Comparison of ENCODE assay signal across 1 cellular context in the genomic region with DNA sequence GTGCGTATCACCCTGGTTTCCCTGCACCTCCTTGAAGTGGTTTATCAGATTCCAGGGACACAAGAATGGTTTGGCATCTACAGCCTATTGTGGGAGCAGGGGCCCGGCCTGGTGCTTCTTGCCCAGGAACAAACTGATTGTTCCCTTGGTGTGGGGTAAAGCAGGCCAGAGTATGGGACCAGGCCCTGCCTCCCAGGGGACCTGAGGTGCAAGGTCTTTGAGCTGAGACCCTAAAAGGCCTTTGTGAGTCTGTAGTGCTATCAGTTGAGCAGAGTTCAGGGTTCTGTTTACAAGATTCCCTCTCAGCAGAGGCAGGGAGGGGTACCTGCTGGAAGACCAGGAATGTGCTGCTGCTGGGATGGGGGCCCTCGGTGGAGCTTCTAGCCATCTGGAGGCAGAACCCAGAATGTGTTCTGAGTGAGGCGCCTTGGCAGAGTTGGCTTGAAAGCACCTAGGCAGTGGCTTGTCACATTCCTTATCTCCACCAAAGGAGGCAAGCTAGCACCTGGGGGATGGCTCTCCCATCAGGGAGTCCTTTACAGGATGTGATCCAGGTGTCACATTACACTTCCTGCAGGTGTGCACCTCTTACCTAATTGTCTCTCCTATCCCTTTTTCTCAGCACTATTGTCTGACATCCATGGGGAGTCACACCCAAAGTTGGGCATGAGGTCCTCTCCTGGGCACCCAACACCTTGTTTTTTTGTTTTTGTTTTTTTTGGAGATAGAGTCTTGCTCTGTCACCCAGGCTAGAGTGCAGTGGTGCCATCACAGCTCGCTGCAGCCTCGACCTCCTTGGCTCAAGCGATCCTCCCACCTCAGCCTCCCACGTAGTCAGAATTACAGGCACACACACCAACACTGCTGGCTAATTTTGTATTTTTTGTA.
TF ChIP-seq lines count a peak whose summit lies in the region.

No MANE protein-coding gene starts in this region.

TF ChIP-seq in H1, 55 proteins besides CTCF, POLR2A, EP300 and RAD21 (continues in another document):
- TF ChIP-seq SP1 (IDR thresholded peaks at IDR 0.05; ENCODE audit: low read depth, low read length) (0 out of 2 replicates have a peak, but pooled peaks have one; percentile 68), TBP (IDR thresholded peaks at IDR 0.05; ENCODE audit: low read depth, low read length) (no peak; the same call in 1 of the 2 replicates), EZH2 (IDR thresholded peaks at IDR 0.05; ENCODE audit: low read depth, low read length, severe bottlenecking) (no peak), CEBPB (IDR thresholded peaks at IDR 0.05; ENCODE audit: low read depth, low read length) (no peak), SAP30 (IDR thresholded peaks at IDR 0.05; ENCODE audit: insufficient read depth, insufficient replicate concordance, low read length) (peak; percentile 29), MAX (IDR thresholded peaks at IDR 0.05) (no peak; the same call in 1 of the 2 replicates), TAF7 (optimal IDR thresholded peaks at IDR 0.05; ENCODE audit: borderline replicate concordance, low read depth, low read length) (no peak), JUND (IDR thresholded peaks at IDR 0.05; ENCODE audit: low read length) (no peak), KDM1A (IDR thresholded peaks at IDR 0.05; ENCODE audit: borderline replicate concordance, low read length) (peak; percentile 42; the same call in 1 of the 2 replicates), SP2 (IDR thresholded peaks at IDR 0.05; ENCODE audit: low read length) (no peak), ASH2L (IDR thresholded peaks at IDR 0.05; ENCODE audit: low read length) (no peak), GTF2F1 (IDR thresholded peaks at IDR 0.05; ENCODE audit: borderline replicate concordance, low read depth, low read length) (no peak), TCF12 (IDR thresholded peaks at IDR 0.05; ENCODE audit: low read depth, low read length) (peak; percentile 97), TAF1 (IDR thresholded peaks at IDR 0.05; ENCODE audit: low read depth, low read length) (peak; percentile 58), SIX5 (IDR thresholded peaks at IDR 0.05; ENCODE audit: low read depth, low read length) (0 out of 2 replicates have a peak, but pooled peaks have one; percentile 14), CBX5 (IDR thresholded peaks at IDR 0.05; ENCODE audit: low read depth, low read length) (no peak), TEAD4 (IDR thresholded peaks at IDR 0.05; ENCODE audit: low read depth, low read length) (peak; percentile 74; the same call in 1 of the 2 replicates), RNF2 (IDR thresholded peaks at IDR 0.05; ENCODE audit: borderline replicate concordance, low read depth, low read length, missing control alignments, poor library complexity, severe bottlenecking) (no peak), SIRT6 (IDR thresholded peaks at IDR 0.05; ENCODE audit: low read length) (no peak), RFX5 (IDR thresholded peaks at IDR 0.05; ENCODE audit: borderline replicate concordance, low read depth, low read length) (no peak), FOSL1 (IDR thresholded peaks at IDR 0.05; ENCODE audit: insufficient read depth, low read depth, low read length) (no peak), HDAC6 (IDR thresholded peaks at IDR 0.05; ENCODE audit: low read depth, low read length) (no peak), BCL11A (IDR thresholded peaks at IDR 0.05; ENCODE audit: low read depth in 2 of 2, low read length in 2 of 2) (no peak), CREB1 (IDR thresholded peaks at IDR 0.05) (0 out of 2 replicates have a peak, but pooled peaks have one; percentile 16), MAFK (IDR thresholded peaks at IDR 0.05; ENCODE audit: low read depth, low read length) (no peak), SRF (IDR thresholded peaks at IDR 0.05; ENCODE audit: low read depth, low read length) (no peak), POU5F1 (IDR thresholded peaks at IDR 0.05; ENCODE audit: low read depth, low read length) (no peak), NANOG (IDR thresholded peaks at IDR 0.05; ENCODE audit: insufficient read depth, low read depth, low read length, poor library complexity, severe bottlenecking) (peak; percentile 39), CHD7 (IDR thresholded peaks at IDR 0.05; ENCODE audit: insufficient replicate concordance, low read length) (peak; percentile 54), E2F6 (IDR thresholded peaks at IDR 0.05) (0 out of 2 replicates have a peak, but pooled peaks have one; percentile 11), POLR2AphosphoS5 (IDR thresholded peaks at IDR 0.05; ENCODE audit: low read depth, low read length) (no peak), SIN3A (conservative IDR thresholded peaks at IDR 0.05 in 1 of 2, IDR thresholded peaks at IDR 0.05 in 1 of 2; ENCODE audit: low read depth in 1 of 2, low read length in 2 of 2) (peak in 1 of 2 experiments; percentile 56; a peak in 1 of 4 replicates), BACH1 (IDR thresholded peaks at IDR 0.05; ENCODE audit: low read length) (no peak), ZNF274 (IDR thresholded peaks at IDR 0.05; ENCODE audit: borderline replicate concordance, extremely low read depth, low read length) (no peak), RBBP5 (IDR thresholded peaks at IDR 0.05; ENCODE audit: borderline replicate concordance, low read depth, low read length) (no peak), SP4 (IDR thresholded peaks at IDR 0.05; ENCODE audit: low read length) (peak; percentile 20; the same call in 1 of the 2 replicates), KDM5A (IDR thresholded peaks at IDR 0.05; ENCODE audit: low read length) (no peak), EGR1 (IDR thresholded peaks at IDR 0.05; ENCODE audit: borderline replicate concordance, low read depth, low read length) (no peak), CTBP2 (IDR thresholded peaks at IDR 0.05; ENCODE audit: borderline replicate concordance, insufficient read depth, insufficient read length, low read length) (peak; percentile 73), CHD1 (IDR thresholded peaks at IDR 0.05; ENCODE audit: low read depth, low read length) (no peak), HDAC2 (IDR thresholded peaks at IDR 0.05; ENCODE audit: borderline replicate concordance in 1 of 2, low read depth in 2 of 2, low read length in 2 of 2) (peak in 1 of 2 experiments; percentile 62; a peak in 1 of 4 replicates), YY1 (IDR thresholded peaks at IDR 0.05; ENCODE audit: low read depth, low read length) (0 out of 2 replicates have a peak, but pooled peaks have one; percentile 15), CBX8 (IDR thresholded peaks at IDR 0.05; ENCODE audit: borderline replicate concordance, low read depth, low read length) (no peak), PHF8 (conservative IDR thresholded peaks at IDR 0.05; ENCODE audit: low read depth, low read length) (no peak), JUN (IDR thresholded peaks at IDR 0.05; ENCODE audit: low read depth, low read length) (no peak), NRF1 (IDR thresholded peaks at IDR 0.05; ENCODE audit: low read depth, low read length) (no peak), GABPA (IDR thresholded peaks at IDR 0.05; ENCODE audit: borderline replicate concordance, insufficient read depth, low read length) (no peak), KDM4A (IDR thresholded peaks at IDR 0.05; ENCODE audit: low read depth, low read length, severe bottlenecking) (no peak), SUZ12 (IDR thresholded peaks at IDR 0.05; ENCODE audit: low read length) (no peak), CHD2 (IDR thresholded peaks at IDR 0.05; ENCODE audit: low read length) (no peak)
- TF ChIP-seq, protein P1, sequence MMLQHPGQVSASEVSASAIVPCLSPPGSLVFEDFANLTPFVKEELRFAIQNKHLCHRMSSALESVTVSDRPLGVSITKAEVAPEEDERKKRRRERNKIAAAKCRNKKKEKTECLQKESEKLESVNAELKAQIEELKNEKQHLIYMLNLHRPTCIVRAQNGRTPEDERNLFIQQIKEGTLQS (IDR thresholded peaks at IDR 0.05; ENCODE audit: insufficient read depth, low read depth, low read length), result no peak
- TF ChIP-seq, protein P2, sequence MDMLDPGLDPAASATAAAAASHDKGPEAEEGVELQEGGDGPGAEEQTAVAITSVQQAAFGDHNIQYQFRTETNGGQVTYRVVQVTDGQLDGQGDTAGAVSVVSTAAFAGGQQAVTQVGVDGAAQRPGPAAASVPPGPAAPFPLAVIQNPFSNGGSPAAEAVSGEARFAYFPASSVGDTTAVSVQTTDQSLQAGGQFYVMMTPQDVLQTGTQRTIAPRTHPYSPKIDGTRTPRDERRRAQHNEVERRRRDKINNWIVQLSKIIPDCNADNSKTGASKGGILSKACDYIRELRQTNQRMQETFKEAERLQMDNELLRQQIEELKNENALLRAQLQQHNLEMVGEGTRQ (IDR thresholded peaks at IDR 0.05; ENCODE audit: low read length), result no peak
- TF ChIP-seq, protein P3, sequence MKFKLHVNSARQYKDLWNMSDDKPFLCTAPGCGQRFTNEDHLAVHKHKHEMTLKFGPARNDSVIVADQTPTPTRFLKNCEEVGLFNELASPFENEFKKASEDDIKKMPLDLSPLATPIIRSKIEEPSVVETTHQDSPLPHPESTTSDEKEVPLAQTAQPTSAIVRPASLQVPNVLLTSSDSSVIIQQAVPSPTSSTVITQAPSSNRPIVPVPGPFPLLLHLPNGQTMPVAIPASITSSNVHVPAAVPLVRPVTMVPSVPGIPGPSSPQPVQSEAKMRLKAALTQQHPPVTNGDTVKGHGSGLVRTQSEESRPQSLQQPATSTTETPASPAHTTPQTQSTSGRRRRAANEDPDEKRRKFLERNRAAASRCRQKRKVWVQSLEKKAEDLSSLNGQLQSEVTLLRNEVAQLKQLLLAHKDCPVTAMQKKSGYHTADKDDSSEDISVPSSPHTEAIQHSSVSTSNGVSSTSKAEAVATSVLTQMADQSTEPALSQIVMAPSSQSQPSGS (IDR thresholded peaks at IDR 0.05; ENCODE audit: low read length), result no peak
